8 cellular contexts compared by ENCODE assay signal in the genomic region with DNA sequence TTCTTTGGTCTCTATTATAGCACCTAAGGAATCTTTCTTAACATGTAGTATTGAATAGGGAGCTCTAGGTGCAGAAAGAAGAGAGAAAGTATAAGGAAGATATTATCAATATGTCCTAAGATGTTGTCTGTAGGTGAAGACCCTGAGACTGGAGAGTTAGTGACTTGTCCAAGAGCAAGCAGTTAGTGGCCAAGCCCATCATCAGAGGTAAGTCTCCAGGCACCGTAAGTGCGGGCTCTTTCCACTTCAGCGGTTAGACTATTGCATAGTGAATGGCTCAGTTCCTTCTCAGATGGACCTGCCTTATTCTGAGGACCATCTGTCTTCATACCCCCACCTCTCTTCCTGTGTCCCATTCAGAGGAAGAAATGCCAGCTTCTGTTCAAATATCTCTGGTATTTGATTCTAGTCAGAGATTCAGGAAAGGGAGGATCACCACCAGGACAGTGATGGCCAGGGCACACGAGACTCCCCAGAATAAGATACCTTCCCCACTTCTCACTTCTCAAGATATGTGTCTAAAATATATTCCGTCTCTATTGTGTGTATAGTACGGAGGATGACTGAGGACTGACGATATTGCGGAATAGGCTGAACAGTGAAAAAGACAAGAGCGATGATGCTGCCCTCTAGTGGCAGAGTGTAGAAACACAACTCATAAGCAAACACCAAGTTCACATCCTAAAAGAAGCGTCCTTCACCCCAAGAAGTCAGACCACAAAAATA. TPM values are rescaled to one million over a fixed set of nuclear protein-coding genes. Genes with fewer than 3 reads are reported as not detected.
DNase-seq lines count a peak whose midpoint lies in the region; ATAC-seq and TF ChIP-seq lines count a peak whose summit lies in the region.

No MANE protein-coding gene starts in this region.

- ATAC-seq in HG02610 (IDR thresholded peaks at IDR 0.05; ENCODE audit: unreplicated experiment) (peak; percentile 63), left ventricle myocardium superior (peak; percentile 77), sciatic nerve (peak; percentile 89)

- intact Hi-C loops in left ventricle myocardium superior (cut with micrococcal nuclease) (loop anchor here (5.0 kb wide), 1 partner anchor 128 kb away; no protein-coding TSS in a partner anchor), sciatic nerve (cut with DNase I) (no loop called here)

- peak; percentile 57 for DNase-seq in NCI-H1092 (lab: John Stamatoyannopoulos, UW)
- DNase-seq in SKM-1 treated with dmso at 0.1 percent for 144 hours (lab: John Stamatoyannopoulos, UW; ENCODE audit: unreplicated experiment), result peak; percentile 71
- DNase-seq in amniotic epithelial cell (ENCODE audit: low read depth), result peak; percentile 68
- DNase-seq in left ventricle myocardium superior, result no peak
- peak; percentile 70 for DNase-seq in sciatic nerve (ENCODE audit: low spot score)
- no peak for DNase-seq in UCSD-AML1 (lab: John Stamatoyannopoulos, UW; ENCODE audit: unreplicated experiment)

- peak; percentile 84 for TF ChIP-seq CTCF in GM12873 (IDR thresholded peaks at IDR 0.05; ENCODE audit: insufficient read depth, low read depth, low read length, missing control alignments)

RNA-seq across cellular contexts. Expression of gene ADGRG7, which starts 19.1 kb away (rescaled TPM):
- total RNA-seq in left ventricle myocardium superior (not detected), sciatic nerve (not detected)

Comparison
In these comparisons a context has a peak if more than half of its experiments do, and no peak if none do; other contexts are left out.
1. DNase-seq: peak in NCI-H1092 (single experiment), SKM-1 treated with dmso at 0.1 percent for 144 hours (single experiment), amniotic epithelial cell (single experiment) and sciatic nerve (single experiment); none in left ventricle myocardium superior (single experiment) and UCSD-AML1 (single experiment).
2. Peak in every context shown above with its lines, with median percentiles within 50 percentile points of each other: ATAC-seq.